Comparison of ENCODE assay signal across 8 cellular contexts in the genomic region with DNA sequence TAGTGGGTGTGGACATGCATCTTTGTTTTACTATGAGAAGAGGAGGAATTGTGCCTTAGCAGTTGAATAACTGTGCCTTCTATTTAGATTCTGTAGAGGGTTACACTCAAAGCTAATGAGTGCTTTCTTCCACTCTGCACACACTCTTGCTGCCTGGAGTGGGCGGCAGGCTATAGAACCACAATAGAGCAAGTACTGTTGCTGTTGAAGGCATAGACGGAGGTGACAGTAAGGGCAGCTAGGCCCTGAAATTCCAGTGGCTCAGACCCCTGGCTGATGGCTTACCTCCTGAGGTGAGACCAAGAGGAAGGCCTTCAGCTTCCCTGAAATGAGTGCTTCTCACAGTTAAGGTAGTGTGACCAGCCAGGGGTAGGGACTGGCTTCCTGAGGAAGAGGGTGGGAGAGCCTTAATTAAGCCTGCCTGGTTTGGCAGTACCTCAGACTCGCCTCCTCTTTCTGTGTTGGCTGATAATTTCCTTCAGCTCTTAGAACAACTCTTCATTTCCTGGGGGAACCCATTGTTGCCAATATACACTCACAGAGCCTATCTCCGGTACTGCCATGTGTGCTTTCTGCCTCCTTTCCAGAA. TPM values are rescaled to one million over a fixed set of nuclear protein-coding genes. Genes with fewer than 3 reads are reported as not detected.
DNase-seq lines count a peak whose midpoint lies in the region; ATAC-seq and TF ChIP-seq lines count a peak whose summit lies in the region.

No MANE protein-coding gene starts in this region.

- H3K36me3 Mint-ChIP-seq in activated T-cell treated with anti-CD3 and anti-CD28 coated beads, Interleukin-2, amount 50 U/mL, for 24 hours (ENCODE audit: low read depth) = peaks cover 61% of the 10 kb centered on the region

- H3K9ac ChIP-seq in muscle layer of colon (ENCODE audit: low read length) = no peak overlapping the region

- H3K4me1 Mint-ChIP-seq in activated T-cell treated with anti-CD3 and anti-CD28 coated beads, Interleukin-2, amount 50 U/mL, for 24 hours (ENCODE audit: low read depth) = peaks cover 96% of the 10 kb centered on the region

- peak overlapping the region; percentile 97 for H3K27ac Mint-ChIP-seq in activated T-cell treated with anti-CD3 and anti-CD28 coated beads, Interleukin-2, amount 50 U/mL, for 24 hours

- no peaks in the 10 kb centered on the region for H3K9me3 ChIP-seq in muscle layer of colon (ENCODE audit: low read length)
- peaks cover 4% of the 10 kb centered on the region for H3K9me3 ChIP-seq in upper lobe of right lung

- ATAC-seq in upper lobe of right lung (peak; percentile 73), HG02571 (IDR thresholded peaks at IDR 0.05; ENCODE audit: unreplicated experiment) (no peak)

- H3K27me3 ChIP-seq in muscle layer of colon (ENCODE audit: control insufficient read depth in 1 of 2, insufficient read depth in 2 of 2, low read length in 2 of 2) (no peaks in the 10 kb centered on the region), upper lobe of right lung (no peaks in the 10 kb centered on the region)

- DNase-seq in activated T-cell treated with anti-CD3 and anti-CD28 coated beads, Interleukin-2, amount 50 U/mL, for 24 hours = peak; percentile 68
- DNase-seq in activated T-cell treated with anti-CD3 and anti-CD28 coated beads, Interleukin-2, amount 50 U/mL, for 1 hour = no peak
- DNase-seq in activated naive CD4-positive, alpha-beta T cell treated with anti-CD3 and anti-CD28 coated beads, Interleukin-2, amount 50 U/mL, for 16 hours = peak; percentile 68
- DNase-seq in upper lobe of right lung (no peak), NOMO-1 treated with DMSO at 0.1 percent for 48 hours (lab: John Stamatoyannopoulos, UW; ENCODE audit: unreplicated experiment) (no peak), NCI-H446 treated with DMSO at 0.1 percent for 48 hours (lab: John Stamatoyannopoulos, UW) (no peak)

- H3K4me3 ChIP-seq in muscle layer of colon (ENCODE audit: low read depth in 1 of 2, low read length in 2 of 2) (no peak overlapping the region), upper lobe of right lung (no peak overlapping the region)

- H3K27ac ChIP-seq in muscle layer of colon (ENCODE audit: low read depth, low read length) (peak overlapping the region; percentile 40), upper lobe of right lung (peak overlapping the region; percentile 66)

- H3K36me3 ChIP-seq in muscle layer of colon (ENCODE audit: insufficient read depth, low read length) (no peaks in the 10 kb centered on the region), upper lobe of right lung (no peaks in the 10 kb centered on the region)

- no peaks in the 10 kb centered on the region for H3K27me3 Mint-ChIP-seq in activated T-cell treated with anti-CD3 and anti-CD28 coated beads, Interleukin-2, amount 50 U/mL, for 24 hours

- H3K4me3 Mint-ChIP-seq in activated T-cell treated with anti-CD3 and anti-CD28 coated beads, Interleukin-2, amount 50 U/mL, for 24 hours = peak overlapping the region; percentile 66

- H3K4me1 ChIP-seq in muscle layer of colon (ENCODE audit: insufficient read depth, low read length) (peaks cover 69% of the 10 kb centered on the region), upper lobe of right lung (peaks cover 85% of the 10 kb centered on the region)

- intact Hi-C loops in upper lobe of right lung (cut with DNase I) = no loop called here

- no peak for TF ChIP-seq CTCF in upper lobe of right lung (IDR thresholded peaks at IDR 0.05)

- peaks cover 4% of the 10 kb centered on the region for H3K9me3 Mint-ChIP-seq in activated T-cell treated with anti-CD3 and anti-CD28 coated beads, Interleukin-2, amount 50 U/mL, for 24 hours

RNA-seq across cellular contexts. Expression of gene SUSD6, which starts 24.7 kb away (rescaled TPM):
- 87.5 TPM for total RNA-seq in upper lobe of right lung

Comparison
In these comparisons a context has a peak if more than half of its experiments do, and no peak if none do; other contexts are left out.
1. DNase-seq: peak in activated T-cell treated with anti-CD3 and anti-CD28 coated beads, Interleukin-2, amount 50 U/mL, for 24 hours (single experiment) and activated naive CD4-positive, alpha-beta T cell treated with anti-CD3 and anti-CD28 coated beads, Interleukin-2, amount 50 U/mL, for 16 hours (single experiment); none in activated T-cell treated with anti-CD3 and anti-CD28 coated beads, Interleukin-2, amount 50 U/mL, for 1 hour (single experiment), upper lobe of right lung (single experiment), NOMO-1 treated with DMSO at 0.1 percent for 48 hours (single experiment) and NCI-H446 treated with DMSO at 0.1 percent for 48 hours (single experiment).